Comparison of ENCODE assay signal across 13 cellular contexts in genomic region chr4:108094131-108094530, GRCh38.
"Had no signal": no experiment of that assay in that cellular context is flagged by ENCODE, and none has a peak within 500 bp of the region (broad histone marks: within the 10 kb centered on the region; RNA-seq: fewer than 3 reads in every experiment).

No MANE protein-coding gene starts in this region.

- DNase-seq: activated B cell treated with CpG ODN at 0.5 μM for 24 hours; activated CD8-positive, alpha-beta memory T cell treated with anti-CD3 and anti-CD28 coated beads, Interleukin-2, amount 50 U/mL, for 48 hours; activated effector memory CD4-positive, alpha-beta T cell treated with Interleukin-2 at 50 U/mL for 16 hours; amygdala; dermis blood vessel endothelial cell; islet precursor cell; mammary epithelial cell; natural killer cell; right cardiac atrium; small intestine; transverse colon had no signal

- ATAC-seq: gastroesophageal sphincter, left lobe of liver, natural killer cell, right cardiac atrium had no signal

- H3K27ac Mint-ChIP-seq: activated B cell treated with CpG ODN at 0.5 μM for 24 hours, natural killer cell had no signal

- H3K36me3 Mint-ChIP-seq: natural killer cell had no signal

- H3K36me3 ChIP-seq: gastroesophageal sphincter, transverse colon had no signal

- H3K4me3 ChIP-seq: gastroesophageal sphincter, transverse colon had no signal

- H3K27ac ChIP-seq: gastroesophageal sphincter, transverse colon had no signal

- H3K4me3 Mint-ChIP-seq: activated B cell treated with CpG ODN at 0.5 μM for 24 hours, natural killer cell had no signal

- H3K4me1 Mint-ChIP-seq: activated B cell treated with CpG ODN at 0.5 μM for 24 hours, natural killer cell had no signal

- H3K9me3 Mint-ChIP-seq: activated B cell treated with CpG ODN at 0.5 μM for 24 hours, natural killer cell had no signal

- H3K27me3 ChIP-seq: gastroesophageal sphincter, transverse colon had no signal

- H3K4me1 ChIP-seq: gastroesophageal sphincter, transverse colon had no signal

- H3K9me3 ChIP-seq: gastroesophageal sphincter, transverse colon had no signal
